ENCODE assay signal across 15 cellular contexts in the genomic region with DNA sequence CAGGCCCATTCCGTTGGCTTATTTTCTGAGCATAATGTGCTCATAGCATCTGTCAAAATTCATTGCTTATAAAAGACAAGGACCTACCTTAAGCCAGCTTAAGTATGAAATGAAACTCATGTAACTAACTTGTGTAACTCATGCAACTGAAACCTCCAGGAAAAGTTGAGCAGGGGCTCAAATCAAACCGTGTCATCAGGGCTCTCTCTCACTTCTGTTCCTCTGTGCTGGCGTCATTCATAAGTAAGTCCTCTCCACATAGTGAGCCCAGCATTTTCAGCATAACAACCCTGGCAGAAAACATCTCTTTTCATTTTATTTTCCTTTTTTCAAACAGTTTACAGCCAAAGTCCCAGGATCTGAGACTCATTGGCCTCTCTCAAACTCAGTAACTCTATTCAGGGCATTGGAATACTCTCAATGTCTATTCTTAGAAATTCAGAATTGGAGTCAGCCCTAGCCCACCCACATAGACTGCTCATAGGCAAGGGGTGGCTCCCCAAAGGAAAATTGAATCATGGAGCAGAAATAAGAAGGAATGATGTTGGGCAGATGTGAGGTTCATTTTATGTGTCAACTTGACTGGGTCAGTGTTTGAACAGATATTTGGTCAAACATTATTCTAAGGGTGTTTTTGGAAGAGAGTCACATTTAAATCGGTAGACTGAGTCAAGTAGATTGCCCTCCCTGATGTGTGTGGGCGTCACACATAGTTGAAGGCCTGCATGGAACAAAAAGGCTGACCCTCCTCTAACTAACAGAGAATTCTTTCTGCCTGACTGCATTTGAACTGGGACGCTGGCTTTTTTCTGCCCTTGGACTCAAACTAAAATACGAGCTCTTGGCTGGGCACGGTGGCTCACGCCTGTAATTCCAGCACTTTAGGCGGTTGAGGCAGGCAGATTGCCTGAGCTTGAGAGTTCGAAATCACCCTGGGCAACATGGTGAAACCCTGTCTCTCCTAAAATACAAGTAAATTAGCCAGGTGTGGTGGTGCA.
"Had no signal": no experiment of that assay in that cellular context is flagged by ENCODE, and none has a peak within 500 bp of the region (broad histone marks: within the 10 kb centered on the region; RNA-seq: fewer than 3 reads in every experiment).

No MANE protein-coding gene starts in this region.

- ATAC-seq: activated CD4-positive, alpha-beta T cell treated with anti-CD3 and anti-CD28 coated beads for 36 hours; activated naive CD4-positive, alpha-beta T cell treated with anti-CD3 and anti-CD28 coated beads, Interleukin-2, amount 50 U/mL, for 72 hours; activated T-cell treated with anti-CD3 and anti-CD28 coated beads, Interleukin-2, amount 50 U/mL, for 4 hours; body of pancreas; heart left ventricle had no signal

- DNase-seq: activated CD4-positive, alpha-beta memory T cell treated with anti-CD3 and anti-CD28 coated beads, Interleukin-2, amount 10 ng/mL, durations not matched to agents 7 days and 5 days; activated CD4-positive, alpha-beta T cell treated with anti-CD3 and anti-CD28 coated beads for 36 hours; activated effector memory CD4-positive, alpha-beta T cell treated with anti-CD3 and anti-CD28 coated beads, Interleukin-2, amount 50 U/mL, for 16 hours; activated T-cell treated with anti-CD3 and anti-CD28 coated beads, Interleukin-2, amount 50 U/mL, for 4 hours; body of pancreas; central memory CD4-positive, alpha-beta T cell; cortex of kidney; effector CD8-positive, alpha-beta T cell; heart left ventricle; immature natural killer cell; stimulated activated CD4-positive, alpha-beta T cell treated with anti-CD3 and anti-CD28 coated beads, Interleukin-15, amount 100 ng/mL, for 24 hours; stimulated activated CD4-positive, alpha-beta T cell treated with anti-CD3 and anti-CD28 coated beads, Interleukin-4, amount 100 ng/mL, for 1 hour; stimulated activated naive CD4-positive, alpha-beta T cell; WERI-Rb-1 had no signal
